Comparison of ENCODE assay signal across 1 cellular context in the genomic region with DNA sequence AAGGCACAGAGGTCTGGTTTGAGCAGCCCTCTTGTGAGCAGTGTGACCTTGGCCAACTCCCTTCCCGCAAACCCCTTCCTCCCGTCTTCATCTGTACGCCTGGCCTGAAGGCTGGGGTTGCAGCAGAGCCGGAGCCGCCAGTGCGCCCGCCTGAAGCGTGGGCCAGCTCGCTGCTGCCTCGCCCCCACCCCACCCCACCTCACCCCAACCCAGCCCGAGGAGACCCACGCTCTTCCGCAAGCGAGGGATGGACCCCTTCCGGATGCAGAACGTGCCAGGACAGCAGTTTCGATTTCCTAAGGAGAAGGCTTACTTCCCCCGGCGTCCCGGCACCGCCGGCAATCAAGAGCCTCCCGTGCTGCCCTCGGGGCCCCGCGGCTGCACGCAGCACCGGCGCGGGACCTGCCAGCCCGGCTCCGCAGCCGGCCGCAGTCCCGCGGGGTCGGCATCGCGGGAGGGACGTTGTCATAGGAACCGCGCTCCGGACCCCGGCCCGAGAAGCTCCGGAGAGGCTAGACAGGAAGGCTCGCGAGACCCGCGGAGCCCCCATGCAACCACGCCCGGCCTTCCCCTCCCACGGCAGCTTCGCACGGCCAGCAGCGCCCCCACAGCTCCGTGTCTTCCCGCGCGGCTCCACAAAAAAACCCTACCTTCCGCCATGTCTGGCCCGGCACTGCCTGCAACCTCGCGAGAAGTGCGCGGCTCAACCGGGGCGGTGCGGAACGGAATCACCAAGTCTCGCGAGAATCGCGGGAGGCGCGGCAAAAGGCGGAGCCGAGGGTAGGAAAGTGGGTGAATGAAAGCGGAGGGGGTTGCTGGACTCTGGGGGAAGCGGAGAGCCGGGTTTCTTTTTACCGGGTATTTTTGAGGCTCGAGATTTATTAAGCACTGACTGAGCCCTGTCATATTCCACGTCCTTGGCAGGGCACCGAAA.
A peak's percentile ranks its signal among the peaks of the same experiment; 100 is the strongest.
TF ChIP-seq lines count a peak whose summit lies in the region.

A gene with protein sequence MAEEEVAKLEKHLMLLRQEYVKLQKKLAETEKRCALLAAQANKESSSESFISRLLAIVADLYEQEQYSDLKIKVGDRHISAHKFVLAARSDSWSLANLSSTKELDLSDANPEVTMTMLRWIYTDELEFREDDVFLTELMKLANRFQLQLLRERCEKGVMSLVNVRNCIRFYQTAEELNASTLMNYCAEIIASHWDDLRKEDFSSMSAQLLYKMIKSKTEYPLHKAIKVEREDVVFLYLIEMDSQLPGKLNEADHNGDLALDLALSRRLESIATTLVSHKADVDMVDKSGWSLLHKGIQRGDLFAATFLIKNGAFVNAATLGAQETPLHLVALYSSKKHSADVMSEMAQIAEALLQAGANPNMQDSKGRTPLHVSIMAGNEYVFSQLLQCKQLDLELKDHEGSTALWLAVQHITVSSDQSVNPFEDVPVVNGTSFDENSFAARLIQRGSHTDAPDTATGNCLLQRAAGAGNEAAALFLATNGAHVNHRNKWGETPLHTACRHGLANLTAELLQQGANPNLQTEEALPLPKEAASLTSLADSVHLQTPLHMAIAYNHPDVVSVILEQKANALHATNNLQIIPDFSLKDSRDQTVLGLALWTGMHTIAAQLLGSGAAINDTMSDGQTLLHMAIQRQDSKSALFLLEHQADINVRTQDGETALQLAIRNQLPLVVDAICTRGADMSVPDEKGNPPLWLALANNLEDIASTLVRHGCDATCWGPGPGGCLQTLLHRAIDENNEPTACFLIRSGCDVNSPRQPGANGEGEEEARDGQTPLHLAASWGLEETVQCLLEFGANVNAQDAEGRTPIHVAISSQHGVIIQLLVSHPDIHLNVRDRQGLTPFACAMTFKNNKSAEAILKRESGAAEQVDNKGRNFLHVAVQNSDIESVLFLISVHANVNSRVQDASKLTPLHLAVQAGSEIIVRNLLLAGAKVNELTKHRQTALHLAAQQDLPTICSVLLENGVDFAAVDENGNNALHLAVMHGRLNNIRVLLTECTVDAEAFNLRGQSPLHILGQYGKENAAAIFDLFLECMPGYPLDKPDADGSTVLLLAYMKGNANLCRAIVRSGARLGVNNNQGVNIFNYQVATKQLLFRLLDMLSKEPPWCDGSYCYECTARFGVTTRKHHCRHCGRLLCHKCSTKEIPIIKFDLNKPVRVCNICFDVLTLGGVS (minus strand): TSS at position 698 of the 934 bp plus-strand sequence. CDS start 38 bp downstream, at position 660.

TF ChIP-seq in HepG2, 621 proteins besides CTCF, POLR2A, EP300 and RAD21 (continued from another document and continues in another):
- TF ChIP-seq AGO2 (optimal IDR thresholded peaks at IDR 0.05; ENCODE audit: low read depth, low read length) (peak; percentile 83), SP1 (IDR thresholded peaks at IDR 0.05) (peak; percentile 97), SP1 (CRISPR knock-in tag; IDR thresholded peaks at IDR 0.05) (peak; percentile 66; the same call in 1 of the 2 replicates), ZSCAN30 (CRISPR knock-in tag; IDR thresholded peaks at IDR 0.05) (no peak), ZNF772 (CRISPR knock-in tag; IDR thresholded peaks at IDR 0.05) (0 out of 2 replicates have a peak, but pooled peaks have one; percentile 21), FOXP1 (IDR thresholded peaks at IDR 0.05) (no peak), FOXP1 (CRISPR knock-in tag; IDR thresholded peaks at IDR 0.05) (no peak), ATM (IDR thresholded peaks at IDR 0.05; ENCODE audit: borderline replicate concordance) (no peak), SP2 (CRISPR knock-in tag; IDR thresholded peaks at IDR 0.05) (no peak), ZFP82 (CRISPR knock-in tag; IDR thresholded peaks at IDR 0.05; ENCODE audit: borderline replicate concordance) (no peak), ZNF329 (CRISPR knock-in tag; IDR thresholded peaks at IDR 0.05; ENCODE audit: low read depth) (peak; percentile 45; the same call in 1 of the 2 replicates), ZNF775 (CRISPR knock-in tag; IDR thresholded peaks at IDR 0.05; ENCODE audit: borderline replicate concordance) (no peak), DR1 (CRISPR knock-in tag; IDR thresholded peaks at IDR 0.05) (peak; percentile 90), POGZ (CRISPR knock-in tag; IDR thresholded peaks at IDR 0.05) (peak; percentile 88), KDM1A (CRISPR knock-in tag; IDR thresholded peaks at IDR 0.05) (no peak)
- TF ChIP-seq, protein P1, sequence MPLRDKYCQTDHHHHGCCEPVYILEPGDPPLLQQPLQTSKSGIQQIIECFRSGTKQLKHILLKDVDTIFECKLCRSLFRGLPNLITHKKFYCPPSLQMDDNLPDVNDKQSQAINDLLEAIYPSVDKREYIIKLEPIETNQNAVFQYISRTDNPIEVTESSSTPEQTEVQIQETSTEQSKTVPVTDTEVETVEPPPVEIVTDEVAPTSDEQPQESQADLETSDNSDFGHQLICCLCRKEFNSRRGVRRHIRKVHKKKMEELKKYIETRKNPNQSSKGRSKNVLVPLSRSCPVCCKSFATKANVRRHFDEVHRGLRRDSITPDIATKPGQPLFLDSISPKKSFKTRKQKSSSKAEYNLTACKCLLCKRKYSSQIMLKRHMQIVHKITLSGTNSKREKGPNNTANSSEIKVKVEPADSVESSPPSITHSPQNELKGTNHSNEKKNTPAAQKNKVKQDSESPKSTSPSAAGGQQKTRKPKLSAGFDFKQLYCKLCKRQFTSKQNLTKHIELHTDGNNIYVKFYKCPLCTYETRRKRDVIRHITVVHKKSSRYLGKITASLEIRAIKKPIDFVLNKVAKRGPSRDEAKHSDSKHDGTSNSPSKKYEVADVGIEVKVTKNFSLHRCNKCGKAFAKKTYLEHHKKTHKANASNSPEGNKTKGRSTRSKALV (CRISPR knock-in tag; IDR thresholded peaks at IDR 0.05), result peak; percentile 31; the same call in 1 of the 2 replicates
- TF ChIP-seq, protein P2, sequence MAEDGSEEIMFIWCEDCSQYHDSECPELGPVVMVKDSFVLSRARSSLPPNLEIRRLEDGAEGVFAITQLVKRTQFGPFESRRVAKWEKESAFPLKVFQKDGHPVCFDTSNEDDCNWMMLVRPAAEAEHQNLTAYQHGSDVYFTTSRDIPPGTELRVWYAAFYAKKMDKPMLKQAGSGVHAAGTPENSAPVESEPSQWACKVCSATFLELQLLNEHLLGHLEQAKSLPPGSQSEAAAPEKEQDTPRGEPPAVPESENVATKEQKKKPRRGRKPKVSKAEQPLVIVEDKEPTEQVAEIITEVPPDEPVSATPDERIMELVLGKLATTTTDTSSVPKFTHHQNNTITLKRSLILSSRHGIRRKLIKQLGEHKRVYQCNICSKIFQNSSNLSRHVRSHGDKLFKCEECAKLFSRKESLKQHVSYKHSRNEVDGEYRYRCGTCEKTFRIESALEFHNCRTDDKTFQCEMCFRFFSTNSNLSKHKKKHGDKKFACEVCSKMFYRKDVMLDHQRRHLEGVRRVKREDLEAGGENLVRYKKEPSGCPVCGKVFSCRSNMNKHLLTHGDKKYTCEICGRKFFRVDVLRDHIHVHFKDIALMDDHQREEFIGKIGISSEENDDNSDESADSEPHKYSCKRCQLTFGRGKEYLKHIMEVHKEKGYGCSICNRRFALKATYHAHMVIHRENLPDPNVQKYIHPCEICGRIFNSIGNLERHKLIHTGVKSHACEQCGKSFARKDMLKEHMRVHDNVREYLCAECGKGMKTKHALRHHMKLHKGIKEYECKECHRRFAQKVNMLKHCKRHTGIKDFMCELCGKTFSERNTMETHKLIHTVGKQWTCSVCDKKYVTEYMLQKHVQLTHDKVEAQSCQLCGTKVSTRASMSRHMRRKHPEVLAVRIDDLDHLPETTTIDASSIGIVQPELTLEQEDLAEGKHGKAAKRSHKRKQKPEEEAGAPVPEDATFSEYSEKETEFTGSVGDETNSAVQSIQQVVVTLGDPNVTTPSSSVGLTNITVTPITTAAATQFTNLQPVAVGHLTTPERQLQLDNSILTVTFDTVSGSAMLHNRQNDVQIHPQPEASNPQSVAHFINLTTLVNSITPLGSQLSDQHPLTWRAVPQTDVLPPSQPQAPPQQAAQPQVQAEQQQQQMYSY (CRISPR knock-in tag; IDR thresholded peaks at IDR 0.05), result 0 out of 2 replicates have a peak, but pooled peaks have one; percentile 50
- TF ChIP-seq, protein P3, sequence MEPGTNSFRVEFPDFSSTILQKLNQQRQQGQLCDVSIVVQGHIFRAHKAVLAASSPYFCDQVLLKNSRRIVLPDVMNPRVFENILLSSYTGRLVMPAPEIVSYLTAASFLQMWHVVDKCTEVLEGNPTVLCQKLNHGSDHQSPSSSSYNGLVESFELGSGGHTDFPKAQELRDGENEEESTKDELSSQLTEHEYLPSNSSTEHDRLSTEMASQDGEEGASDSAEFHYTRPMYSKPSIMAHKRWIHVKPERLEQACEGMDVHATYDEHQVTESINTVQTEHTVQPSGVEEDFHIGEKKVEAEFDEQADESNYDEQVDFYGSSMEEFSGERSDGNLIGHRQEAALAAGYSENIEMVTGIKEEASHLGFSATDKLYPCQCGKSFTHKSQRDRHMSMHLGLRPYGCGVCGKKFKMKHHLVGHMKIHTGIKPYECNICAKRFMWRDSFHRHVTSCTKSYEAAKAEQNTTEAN (CRISPR knock-in tag; conservative IDR thresholded peaks at IDR 0.05), result no peak
- TF ChIP-seq, protein P4, sequence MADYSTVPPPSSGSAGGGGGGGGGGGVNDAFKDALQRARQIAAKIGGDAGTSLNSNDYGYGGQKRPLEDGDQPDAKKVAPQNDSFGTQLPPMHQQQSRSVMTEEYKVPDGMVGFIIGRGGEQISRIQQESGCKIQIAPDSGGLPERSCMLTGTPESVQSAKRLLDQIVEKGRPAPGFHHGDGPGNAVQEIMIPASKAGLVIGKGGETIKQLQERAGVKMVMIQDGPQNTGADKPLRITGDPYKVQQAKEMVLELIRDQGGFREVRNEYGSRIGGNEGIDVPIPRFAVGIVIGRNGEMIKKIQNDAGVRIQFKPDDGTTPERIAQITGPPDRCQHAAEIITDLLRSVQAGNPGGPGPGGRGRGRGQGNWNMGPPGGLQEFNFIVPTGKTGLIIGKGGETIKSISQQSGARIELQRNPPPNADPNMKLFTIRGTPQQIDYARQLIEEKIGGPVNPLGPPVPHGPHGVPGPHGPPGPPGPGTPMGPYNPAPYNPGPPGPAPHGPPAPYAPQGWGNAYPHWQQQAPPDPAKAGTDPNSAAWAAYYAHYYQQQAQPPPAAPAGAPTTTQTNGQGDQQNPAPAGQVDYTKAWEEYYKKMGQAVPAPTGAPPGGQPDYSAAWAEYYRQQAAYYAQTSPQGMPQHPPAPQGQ (CRISPR knock-in tag; IDR thresholded peaks at IDR 0.05; ENCODE audit: borderline replicate concordance), result no peak
- TF ChIP-seq, protein P5, sequence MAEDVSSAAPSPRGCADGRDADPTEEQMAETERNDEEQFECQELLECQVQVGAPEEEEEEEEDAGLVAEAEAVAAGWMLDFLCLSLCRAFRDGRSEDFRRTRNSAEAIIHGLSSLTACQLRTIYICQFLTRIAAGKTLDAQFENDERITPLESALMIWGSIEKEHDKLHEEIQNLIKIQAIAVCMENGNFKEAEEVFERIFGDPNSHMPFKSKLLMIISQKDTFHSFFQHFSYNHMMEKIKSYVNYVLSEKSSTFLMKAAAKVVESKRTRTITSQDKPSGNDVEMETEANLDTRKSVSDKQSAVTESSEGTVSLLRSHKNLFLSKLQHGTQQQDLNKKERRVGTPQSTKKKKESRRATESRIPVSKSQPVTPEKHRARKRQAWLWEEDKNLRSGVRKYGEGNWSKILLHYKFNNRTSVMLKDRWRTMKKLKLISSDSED (CRISPR knock-in tag; IDR thresholded peaks at IDR 0.05), result no peak
- TF ChIP-seq, protein P6, sequence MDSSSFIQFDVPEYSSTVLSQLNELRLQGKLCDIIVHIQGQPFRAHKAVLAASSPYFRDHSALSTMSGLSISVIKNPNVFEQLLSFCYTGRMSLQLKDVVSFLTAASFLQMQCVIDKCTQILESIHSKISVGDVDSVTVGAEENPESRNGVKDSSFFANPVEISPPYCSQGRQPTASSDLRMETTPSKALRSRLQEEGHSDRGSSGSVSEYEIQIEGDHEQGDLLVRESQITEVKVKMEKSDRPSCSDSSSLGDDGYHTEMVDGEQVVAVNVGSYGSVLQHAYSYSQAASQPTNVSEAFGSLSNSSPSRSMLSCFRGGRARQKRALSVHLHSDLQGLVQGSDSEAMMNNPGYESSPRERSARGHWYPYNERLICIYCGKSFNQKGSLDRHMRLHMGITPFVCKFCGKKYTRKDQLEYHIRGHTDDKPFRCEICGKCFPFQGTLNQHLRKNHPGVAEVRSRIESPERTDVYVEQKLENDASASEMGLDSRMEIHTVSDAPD (CRISPR knock-in tag; IDR thresholded peaks at IDR 0.05), result no peak
- TF ChIP-seq, protein P7, sequence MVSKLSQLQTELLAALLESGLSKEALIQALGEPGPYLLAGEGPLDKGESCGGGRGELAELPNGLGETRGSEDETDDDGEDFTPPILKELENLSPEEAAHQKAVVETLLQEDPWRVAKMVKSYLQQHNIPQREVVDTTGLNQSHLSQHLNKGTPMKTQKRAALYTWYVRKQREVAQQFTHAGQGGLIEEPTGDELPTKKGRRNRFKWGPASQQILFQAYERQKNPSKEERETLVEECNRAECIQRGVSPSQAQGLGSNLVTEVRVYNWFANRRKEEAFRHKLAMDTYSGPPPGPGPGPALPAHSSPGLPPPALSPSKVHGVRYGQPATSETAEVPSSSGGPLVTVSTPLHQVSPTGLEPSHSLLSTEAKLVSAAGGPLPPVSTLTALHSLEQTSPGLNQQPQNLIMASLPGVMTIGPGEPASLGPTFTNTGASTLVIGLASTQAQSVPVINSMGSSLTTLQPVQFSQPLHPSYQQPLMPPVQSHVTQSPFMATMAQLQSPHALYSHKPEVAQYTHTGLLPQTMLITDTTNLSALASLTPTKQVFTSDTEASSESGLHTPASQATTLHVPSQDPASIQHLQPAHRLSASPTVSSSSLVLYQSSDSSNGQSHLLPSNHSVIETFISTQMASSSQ (IDR thresholded peaks at IDR 0.05; ENCODE audit: low read depth), result no peak
- TF ChIP-seq, protein P7 (CRISPR knock-in tag; IDR thresholded peaks at IDR 0.05; ENCODE audit: borderline replicate concordance), result 0 out of 2 replicates have a peak, but pooled peaks have one; percentile 65
